ENCODE assay signal across 18 cellular contexts in the genomic region with DNA sequence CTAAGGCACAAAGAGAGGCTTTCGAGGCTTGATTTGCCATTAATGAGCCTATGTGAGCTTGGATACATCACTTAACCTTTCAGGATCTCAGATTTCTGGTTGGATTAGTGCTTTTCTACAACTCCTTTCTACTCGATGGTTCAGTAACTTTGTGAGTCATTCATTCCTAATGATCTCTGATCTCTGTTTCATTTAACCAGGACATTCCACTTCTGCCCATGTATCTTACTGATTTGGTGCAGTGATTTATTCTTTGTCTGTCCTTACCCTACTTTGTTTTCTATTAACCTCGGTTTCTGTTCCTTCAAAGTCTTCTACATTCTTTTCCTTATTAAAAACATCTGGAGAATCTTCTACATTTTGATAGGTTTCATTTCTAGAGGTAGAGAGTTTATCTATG.
A peak's percentile ranks its signal among the peaks of the same experiment; 100 is the strongest.
DNase-seq lines count a peak whose midpoint lies in the region; ATAC-seq, FAIRE-seq and TF ChIP-seq lines count a peak whose summit lies in the region.
"Had no signal": no experiment of that assay in that cellular context is flagged by ENCODE, and none has a peak within 500 bp of the region (broad histone marks: within the 10 kb centered on the region; RNA-seq: fewer than 3 reads in every experiment).

No MANE protein-coding gene starts in this region.

- H3K4me3 ChIP-seq in epithelial cell of proximal tubule (ENCODE audit: low read depth, low read length): no peak overlapping the region
- H3K4me3 ChIP-seq: A549, K562 had no signal

- TF ChIP-seq CTCF in D721Med (IDR thresholded peaks at IDR 0.05; ENCODE audit: insufficient read depth, missing control alignments) (no peak), epithelial cell of proximal tubule (conservative IDR thresholded peaks at IDR 0.05; ENCODE audit: low read depth, low read length) (no peak), nephron progenitor cell (IDR thresholded peaks at IDR 0.05) (no peak)

- H3K27ac Mint-ChIP-seq in nephron progenitor cell: no peak overlapping the region
- H3K27ac Mint-ChIP-seq: CD14-positive monocyte, H9 had no signal

- peaks cover 18% of the 10 kb centered on the region for H3K4me1 Mint-ChIP-seq in nephron progenitor cell

- peaks cover 18% of the 10 kb centered on the region for H3K27me3 Mint-ChIP-seq in nephron progenitor cell (ENCODE audit: low read depth, poor library complexity)

- H3K9me3 Mint-ChIP-seq in nephron progenitor cell: no peaks in the 10 kb centered on the region
- H3K9me3 Mint-ChIP-seq: H9 had no signal

- DNase-seq in D721Med (ENCODE audit: insufficient read length, low spot score): no peak
- DNase-seq in M059J (ENCODE audit: low read depth): peak; percentile 24
- DNase-seq in epithelial cell of proximal tubule (ENCODE audit: low read depth): peak; percentile 76
- DNase-seq in kidney tubule cell (ENCODE audit: low spot score): peak; percentile 80
- no peak for DNase-seq in activated T-cell treated with anti-CD3 and anti-CD28 coated beads, Interleukin-2, amount 50 U/mL, for 1 hour
- no peak for DNase-seq in DMS153 treated with DMSO at 0.1 percent for 48 hours (lab: John Stamatoyannopoulos, UW; ENCODE audit: unreplicated experiment)
- no peak for DNase-seq in nephron progenitor cell
- DNase-seq: AML-193, DMS153, H9, NCI-H1417 treated with DMSO at 0.1 percent for 48 hours, NCI-H1930, NCI-H2171 treated with DMSO at 0.1 percent for 48 hours had no signal

- peak; percentile 90 for FAIRE-seq in D721Med (lab: Jason Lieb, UNC)
- FAIRE-seq: A549, K562 had no signal

- ATAC-seq in HG03432 (IDR thresholded peaks at IDR 0.05; ENCODE audit: unreplicated experiment): no peak
- ATAC-seq: A549, K562, Right ventricle myocardium inferior had no signal

- no peak overlapping the region for H3K4me3 Mint-ChIP-seq in nephron progenitor cell
- H3K4me3 Mint-ChIP-seq: CD14-positive monocyte, H9 had no signal

- no peaks in the 10 kb centered on the region for H3K36me3 Mint-ChIP-seq in nephron progenitor cell (ENCODE audit: low read depth)

Comparison
In these comparisons a context has a peak if more than half of its experiments do, and no peak if none do; other contexts are left out.
1. DNase-seq: peak in M059J (single experiment), epithelial cell of proximal tubule (single experiment) and kidney tubule cell (single experiment); none in D721Med (single experiment), activated T-cell treated with anti-CD3 and anti-CD28 coated beads, Interleukin-2, amount 50 U/mL, for 1 hour (single experiment), DMS153 treated with DMSO at 0.1 percent for 48 hours (single experiment) and nephron progenitor cell (single experiment).